9 cellular contexts compared by ENCODE assay signal in the genomic region with DNA sequence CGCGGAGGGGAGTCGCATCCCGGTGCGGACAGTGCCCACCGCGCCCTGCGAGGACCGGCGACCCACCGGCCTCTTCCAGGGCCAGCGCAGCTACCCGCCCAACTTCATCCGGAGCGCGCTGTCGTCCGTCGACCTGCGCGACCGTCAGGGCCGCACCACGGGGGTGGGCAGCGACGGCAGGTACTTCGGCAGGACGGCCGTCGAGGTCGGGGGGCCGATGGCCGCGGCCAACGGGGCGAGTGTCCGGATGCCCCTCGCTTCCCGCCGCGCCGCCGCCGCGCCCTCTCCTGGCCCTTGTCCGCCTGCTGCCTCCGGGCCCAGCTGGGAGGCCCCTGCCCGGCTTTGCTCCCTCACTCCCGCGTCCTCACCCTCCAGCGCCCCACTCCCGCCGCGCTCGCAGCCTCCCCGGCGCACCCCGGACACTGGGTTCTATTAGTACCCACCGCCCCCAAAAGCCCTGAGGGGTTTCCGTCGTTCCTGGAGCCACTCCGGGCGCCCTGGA. TPM values are rescaled to one million over a fixed set of nuclear protein-coding genes. Genes with fewer than 3 reads are reported as not detected.
DNase-seq lines count a peak whose midpoint lies in the region; ATAC-seq and TF ChIP-seq lines count a peak whose summit lies in the region.
"Not testable (repeated sequence)": the region's sequence is repeated elsewhere in the genome, so short reads cannot be mapped to it uniquely, and the experiment has no call there.
"Had no signal": no experiment of that assay in that cellular context is flagged by ENCODE, and none has a peak within 500 bp of the region (broad histone marks: within the 10 kb centered on the region; RNA-seq: fewer than 3 reads in every experiment).

No MANE protein-coding gene starts in this region.

- H3K36me3 Mint-ChIP-seq in natural killer cell: not testable (repeated sequence)

- H3K27me3 ChIP-seq in H7 (ENCODE audit: control insufficient read depth, insufficient read depth, low read length): peaks cover 26% of the 10 kb centered on the region
- not testable (repeated sequence) for H3K27me3 ChIP-seq in WERI-Rb-1 (ENCODE audit: insufficient read depth, low read depth, severe bottlenecking); ascending aorta; esophagus muscularis mucosa; skeletal muscle satellite cell (ENCODE audit: control insufficient read depth, insufficient read depth, low read length)

- H3K9me3 ChIP-seq in WERI-Rb-1 (ENCODE audit: severe bottlenecking); ascending aorta; esophagus muscularis mucosa; skeletal muscle satellite cell (replicated peaks; ENCODE audit: low read length): not testable (repeated sequence)

- not testable (repeated sequence) for TF ChIP-seq POLR2A in esophagus muscularis mucosa (IDR thresholded peaks at IDR 0.05; ENCODE audit: low read depth)

- peaks cover 0 to 12% of the 10 kb centered on the region in 2 donors for H3K27me3 Mint-ChIP-seq in natural killer cell (ENCODE audit: low read depth in 2 of 2)

- H3K4me1 Mint-ChIP-seq in natural killer cell: not testable (repeated sequence)

- H3K4me1 ChIP-seq in ascending aorta; esophagus muscularis mucosa; skeletal muscle satellite cell (ENCODE audit: control insufficient read depth, insufficient read depth, low read length): not testable (repeated sequence)

- DNase-seq in H7 (peak; percentile 40), WERI-Rb-1 (peak; percentile 23), iPS-NIHi7 (ENCODE audit: extremely low spot score) (peak; percentile 4)
- not testable (repeated sequence) for DNase-seq in ascending aorta (ENCODE audit: low spot score in 2 of 2); esophagus muscularis mucosa (ENCODE audit: extremely low spot score); natural killer cell

- peak overlapping the region; percentile 90 for H3K4me3 Mint-ChIP-seq in natural killer cell

- H3K9ac ChIP-seq in skeletal muscle satellite cell (ENCODE audit: low read depth, low read length): not testable (repeated sequence)

- H3K27ac Mint-ChIP-seq in natural killer cell: not testable (repeated sequence)

- H3K9me3 Mint-ChIP-seq in natural killer cell: not testable (repeated sequence)

- intact Hi-C loops in ascending aorta (cut with DNase I); esophagus muscularis mucosa (cut with DNase I); natural killer cell (cut with micrococcal nuclease): not testable (repeated sequence)

- H3K4me2 ChIP-seq in skeletal muscle satellite cell (ENCODE audit: low read length): peak overlapping the region; percentile 82

- 0 out of 2 replicates have a peak, but pooled peaks have one; percentile 10 for TF ChIP-seq CTCF in WERI-Rb-1 (IDR thresholded peaks at IDR 0.05; ENCODE audit: low read depth, low read length)
- not testable (repeated sequence) for TF ChIP-seq CTCF in ascending aorta (IDR thresholded peaks at IDR 0.05); natural killer cell (IDR thresholded peaks at IDR 0.05)
- peak in 1 of 3 experiments; percentile 15 for TF ChIP-seq CTCF in esophagus muscularis mucosa (IDR thresholded peaks at IDR 0.05)

- H3K4me3 ChIP-seq in H7 (ENCODE audit: insufficient read depth, low read depth, low read length) (peak overlapping the region; percentile 9; the same call in 1 of the 2 replicates), WERI-Rb-1 (ENCODE audit: low read depth, low read length) (peak overlapping the region; percentile 51), ascending aorta (peak overlapping the region; percentile 65 to 73), esophagus muscularis mucosa (peak overlapping the region; percentile 64 to 88 (median 76)), skeletal muscle satellite cell (ENCODE audit: low read length) (peak overlapping the region; percentile 66)

- TF ChIP-seq EP300 in esophagus muscularis mucosa (IDR thresholded peaks at IDR 0.05): not testable (repeated sequence)

- H3K27ac ChIP-seq in WERI-Rb-1, ascending aorta: not testable (repeated sequence)
- H3K27ac ChIP-seq in esophagus muscularis mucosa (replicated peaks in 1 of 4): peak overlapping the region; percentile 86 to 97 (median 96)

- peak in 2 of 3 donors; percentile 24 to 53 for ATAC-seq in natural killer cell

- not testable (repeated sequence) for H3K36me3 ChIP-seq in H7 (replicated peaks; ENCODE audit: control insufficient read depth, insufficient read depth, low read length); WERI-Rb-1; ascending aorta; esophagus muscularis mucosa; skeletal muscle satellite cell (ENCODE audit: insufficient read depth, low read length)

- no CpG with 5 or more reads among the region's 63 CpGs for WGBS in esophagus muscularis mucosa

RNA-seq across cellular contexts. Expression of gene FOXD4L1, which starts 43.6 kb away (rescaled TPM):
- total RNA-seq in H7 (2014; rRNA removed; shearing (Covaris generic)): not detected in 2 replicates
- total RNA-seq in ascending aorta (not detected), esophagus muscularis mucosa (under 1 TPM in 2 of 4 donors, not detected in 2; 0.17 to 0.42 TPM), natural killer cell (not detected)
- 0.22 and 0.25 TPM in 2 replicates for total RNA-seq in skeletal muscle satellite cell (2012; rRNA removed)
- total RNA-seq: mesenteric fat pad, RPMI7951 had no signal

Comparison
In these comparisons a context has a peak if more than half of its experiments do, and no peak if none do; other contexts are left out.
1. H3K4me3 ChIP-seq: peak in every context shown above with its lines; median percentile 76 in esophagus muscularis mucosa; 69 in ascending aorta; 66 in skeletal muscle satellite cell; 51 in WERI-Rb-1; 9 in H7.